29 cellular contexts compared by ENCODE assay signal in genomic region chr15:66588971-66589370, GRCh38. TPM values are rescaled to one million over a fixed set of nuclear protein-coding genes. Genes with fewer than 3 reads are reported as not detected.
DNase-seq lines count a peak whose midpoint lies in the region; ATAC-seq and TF ChIP-seq lines count a peak whose summit lies in the region.
"Had no signal": no experiment of that assay in that cellular context is flagged by ENCODE, and none has a peak within 500 bp of the region (broad histone marks: within the 10 kb centered on the region; RNA-seq: fewer than 3 reads in every experiment).

No MANE protein-coding gene starts in this region.

- H3K4me1 ChIP-seq in OCI-LY1 (ENCODE audit: insufficient read depth, low read length, severe bottlenecking) (peaks cover 7% of the 10 kb centered on the region), colonic mucosa (no peaks in the 10 kb centered on the region), lower lobe of right lung (peaks cover 9% of the 10 kb centered on the region), adrenal gland (replicated peaks in 1 of 2) (no peaks in the 10 kb centered on the region), SJCRH30 (no peaks in the 10 kb centered on the region)
- H3K4me1 ChIP-seq: prostate gland had no signal

- DNase-seq in H7 (peak; percentile 60), colonic mucosa (peak; percentile 50), lower lobe of right lung (peak; percentile 24), adrenal gland (no peak), SJCRH30 (no peak)
- DNase-seq: activated naive CD4-positive, alpha-beta T cell treated with anti-CD3 and anti-CD28 coated beads, Interleukin-2, amount 10 ng/mL, durations not matched to agents 7 days and 5 days; amniotic stem cell; CD4-positive, CD25-positive, alpha-beta regulatory T cell; effector memory CD8-positive, alpha-beta T cell; foreskin fibroblast; immature natural killer cell; left ventricle myocardium inferior; naive B cell; NCI-H1436; NCI-H2081 treated with DMSO at 0.1 percent for 48 hours; NCI-H345; NCI-H748 treated with DMSO at 0.1 percent for 48 hours; stimulated activated naive CD4-positive, alpha-beta T cell treated with Interleukin-2 at 50 U/mL for 16 hours; WERI-Rb-1 had no signal

- no peaks in the 10 kb centered on the region for H3K9me2 ChIP-seq in OCI-LY1 (ENCODE audit: low read depth, low read length)

- H2AFZ ChIP-seq in OCI-LY1 (ENCODE audit: low read length): peak overlapping the region; percentile 87

- no peaks in the 10 kb centered on the region for H4K20me1 ChIP-seq in OCI-LY1 (ENCODE audit: insufficient read depth, low read length)

- TF ChIP-seq CTCF in OCI-LY1 (IDR thresholded peaks at IDR 0.05; ENCODE audit: low read length) (no peak), colonic mucosa (IDR thresholded peaks at IDR 0.05) (no peak), lower lobe of right lung (IDR thresholded peaks at IDR 0.05) (no peak), adrenal gland (IDR thresholded peaks at IDR 0.05) (no peak)

- no peaks in the 10 kb centered on the region for H3K9me3 ChIP-seq in OCI-LY1 (ENCODE audit: low read length)
- H3K9me3 ChIP-seq in colonic mucosa: no peaks in the 10 kb centered on the region
- no peaks in the 10 kb centered on the region for H3K9me3 ChIP-seq in lower lobe of right lung
- no peaks in the 10 kb centered on the region for H3K9me3 ChIP-seq in adrenal gland (replicated peaks in 1 of 3)
- H3K9me3 ChIP-seq in SJCRH30 (replicated peaks): no peaks in the 10 kb centered on the region
- H3K9me3 ChIP-seq: heart left ventricle, left ventricle myocardium inferior, prostate gland had no signal

- H3K27me3 ChIP-seq in H7 (ENCODE audit: control insufficient read depth, insufficient read depth, low read length) (no peaks in the 10 kb centered on the region), OCI-LY1 (ENCODE audit: insufficient read depth, low read length) (no peaks in the 10 kb centered on the region), colonic mucosa (no peaks in the 10 kb centered on the region), lower lobe of right lung (ENCODE audit: low read depth) (no peaks in the 10 kb centered on the region), adrenal gland (peaks cover 16% of the 10 kb centered on the region), SJCRH30 (no peaks in the 10 kb centered on the region)
- H3K27me3 ChIP-seq: heart left ventricle had no signal

- no peaks in the 10 kb centered on the region for H3K79me2 ChIP-seq in OCI-LY1 (ENCODE audit: insufficient read depth, low read length)

- intact Hi-C loops in colonic mucosa (cut with DNase I): no loop called here
- intact Hi-C loops in lower lobe of right lung (cut with DNase I): no loop called here
- intact Hi-C loops in adrenal gland (cut with DNase I): no loop called here

- H3F3A ChIP-seq in OCI-LY1 (ENCODE audit: insufficient read depth, low read length): no peaks in the 10 kb centered on the region

- no peaks in the 10 kb centered on the region for H3K36me3 ChIP-seq in H7 (replicated peaks; ENCODE audit: control insufficient read depth, insufficient read depth, low read length)
- H3K36me3 ChIP-seq in OCI-LY1 (ENCODE audit: insufficient read depth, low read length): no peaks in the 10 kb centered on the region
- no peaks in the 10 kb centered on the region for H3K36me3 ChIP-seq in colonic mucosa
- H3K36me3 ChIP-seq in lower lobe of right lung: no peaks in the 10 kb centered on the region
- H3K36me3 ChIP-seq in adrenal gland (replicated peaks in 1 of 2): no peaks in the 10 kb centered on the region
- H3K36me3 ChIP-seq in SJCRH30: no peaks in the 10 kb centered on the region
- H3K36me3 ChIP-seq: heart left ventricle, left ventricle myocardium inferior, prostate gland, WERI-Rb-1 had no signal

- TF ChIP-seq POLR2A in adrenal gland (IDR thresholded peaks at IDR 0.05): no peak

- no peak for ATAC-seq in lower lobe of right lung
- ATAC-seq in GM21786 (IDR thresholded peaks at IDR 0.05; ENCODE audit: unreplicated experiment): no peak
- ATAC-seq in HG02610 (IDR thresholded peaks at IDR 0.05; ENCODE audit: unreplicated experiment): no peak
- ATAC-seq: effector memory CD8-positive, alpha-beta T cell; heart left ventricle; SK-N-SH treated with all-trans-retinoic acid at 6 μM for 48 hours had no signal

- H3K9ac ChIP-seq in OCI-LY1 (ENCODE audit: low read length) (peak overlapping the region; percentile 57; the same call in 1 of the 2 replicates), colonic mucosa (ENCODE audit: low read depth in 2 of 2, low read length in 2 of 2) (no peak overlapping the region)
- H3K9ac ChIP-seq: KMS-11 had no signal

- H3K4me3 ChIP-seq in H7 (ENCODE audit: insufficient read depth, low read depth, low read length) (no peak overlapping the region; the same call in 1 of the 2 replicates), OCI-LY1 (ENCODE audit: low read depth, low read length, poor library complexity, severe bottlenecking) (peak overlapping the region; percentile 58), colonic mucosa (no peak overlapping the region), lower lobe of right lung (no peak overlapping the region), adrenal gland (no peak overlapping the region), SJCRH30 (no peak overlapping the region)
- H3K4me3 ChIP-seq: coronary artery, heart left ventricle, left ventricle myocardium inferior, prostate gland had no signal

- WGBS in adrenal gland, 4 donors: 77 to 89% (median 84%) methylated on average over 1 to 8 of the region's 8 CpGs

- H3K27ac ChIP-seq in OCI-LY1 (ENCODE audit: low read depth, low read length, poor library complexity, severe bottlenecking): no peak overlapping the region
- H3K27ac ChIP-seq in colonic mucosa: no peak overlapping the region
- H3K27ac ChIP-seq in lower lobe of right lung: no peak overlapping the region
- H3K27ac ChIP-seq in adrenal gland: no peak overlapping the region
- no peak overlapping the region for H3K27ac ChIP-seq in SJCRH30
- H3K27ac ChIP-seq: coronary artery, heart left ventricle, KMS-11, left ventricle myocardium inferior, prostate gland, WERI-Rb-1 had no signal

- peak overlapping the region; percentile 74 for H3K4me2 ChIP-seq in OCI-LY1 (ENCODE audit: low read length)
- H3K4me2 ChIP-seq: KMS-11 had no signal

RNA-seq across cellular contexts. Expression of gene LCTL, which starts 23.2 kb away (rescaled TPM):
- 1.9 TPM in 2 replicates for total RNA-seq in H7 (2014; rRNA removed; shearing (Covaris generic))
- total RNA-seq in colonic mucosa: not detected
- not detected for total RNA-seq in lower lobe of right lung
- total RNA-seq in adrenal gland: not detected
- polyA plus RNA-seq in adrenal gland: under 1 TPM in 2 of 3 donors, not detected in 1; 0.03 to 0.16 TPM
- 1.8 and 2.0 TPM in 2 replicates for total RNA-seq in SJCRH30 (2014; rRNA removed; shearing (Covaris generic))
- total RNA-seq: CD4-positive, CD25-positive, alpha-beta regulatory T cell; heart left ventricle; left ventricle myocardium inferior; prostate gland; urinary bladder had no signal
- polyA plus RNA-seq: esophagus, heart left ventricle, urinary bladder had no signal

Comparison
In these comparisons a context has a peak if more than half of its experiments do, and no peak if none do; other contexts are left out.
1. DNase-seq: peak in H7 (single experiment), colonic mucosa (single experiment) and lower lobe of right lung (single experiment); none in adrenal gland (0 of 7) and SJCRH30 (0 of 2).